In the genomic region with DNA sequence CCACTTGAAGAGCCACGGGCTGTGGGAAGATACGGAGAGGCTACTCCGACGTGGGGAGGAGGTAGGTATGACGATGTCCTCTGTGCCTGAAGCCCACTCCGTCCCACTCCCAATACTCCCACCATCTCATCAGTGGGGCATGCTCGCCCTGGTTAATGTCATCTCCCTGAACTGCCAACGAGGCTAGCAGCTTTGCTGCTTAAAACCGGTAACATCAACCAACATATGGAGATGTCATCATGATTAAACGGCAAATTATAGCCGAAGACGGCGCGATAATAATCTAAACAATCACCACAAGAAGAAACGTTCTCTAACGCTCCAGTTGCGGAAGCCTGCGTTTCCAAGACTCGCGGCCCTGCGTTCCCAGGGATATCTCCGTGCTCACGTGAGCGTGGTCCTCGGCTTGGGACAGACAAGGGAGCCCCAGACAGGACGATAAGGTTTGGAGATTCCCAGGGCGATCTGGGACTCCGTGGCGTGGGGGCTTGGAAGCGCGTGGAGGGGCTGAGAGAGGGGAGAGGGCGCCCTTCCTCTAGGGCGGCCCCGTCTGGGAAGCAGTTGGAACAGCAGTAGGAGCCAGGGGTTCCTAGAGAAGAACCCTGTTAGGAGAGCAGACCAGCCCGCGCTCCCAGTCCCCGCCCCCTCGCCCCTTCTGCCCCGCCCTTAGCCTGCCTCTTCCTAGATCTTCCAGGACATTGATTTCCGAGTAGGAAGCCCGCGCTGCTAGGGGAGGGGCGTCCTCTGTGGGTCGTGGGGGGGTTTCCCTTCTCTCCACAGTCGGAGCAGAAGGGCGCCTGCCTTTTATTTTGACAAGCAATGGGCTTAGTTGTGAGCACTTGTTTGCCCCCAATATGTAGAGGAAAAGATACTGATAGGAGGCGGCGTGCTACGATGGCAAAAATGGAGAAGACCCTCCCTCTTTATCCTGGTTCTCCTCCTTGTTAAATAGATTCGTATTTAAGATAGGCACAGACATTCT, we compare ENCODE assay signal across 8 cellular contexts. TPM values are rescaled to one million over a fixed set of nuclear protein-coding genes. Genes with fewer than 3 reads are reported as not detected.
A peak's percentile ranks its signal among the peaks of the same experiment; 100 is the strongest.
DNase-seq lines count a peak whose midpoint lies in the region; ATAC-seq and TF ChIP-seq lines count a peak whose summit lies in the region.

No MANE protein-coding gene starts in this region.

- H2AFZ ChIP-seq in ACC112 (ENCODE audit: low read length, unreplicated experiment) = peak overlapping the region; percentile 97

- H3K4me1 ChIP-seq in ACC112 (ENCODE audit: control insufficient read depth, insufficient read depth, low read length, unreplicated experiment) (no peaks in the 10 kb centered on the region), lower lobe of right lung (peaks cover 34% of the 10 kb centered on the region), thymus (ENCODE audit: control insufficient read depth, insufficient read depth, low read length) (peaks cover 9% of the 10 kb centered on the region)

- H3K79me2 ChIP-seq in ACC112 (ENCODE audit: control insufficient read depth, insufficient read depth, low read length, unreplicated experiment) = no peaks in the 10 kb centered on the region

- H3K9me3 ChIP-seq in lower lobe of right lung = no peaks in the 10 kb centered on the region
- no peaks in the 10 kb centered on the region for H3K9me3 ChIP-seq in thymus (ENCODE audit: control insufficient read depth)

- H3K4me3 ChIP-seq in ACC112 (ENCODE audit: low read depth, low read length) = peak overlapping the region; percentile 96
- H3K4me3 ChIP-seq in GM12875 (ENCODE audit: low read depth, low read length) = peak overlapping the region; percentile 35
- H3K4me3 ChIP-seq in lower lobe of right lung = peak overlapping the region; percentile 59
- H3K4me3 ChIP-seq in thymus (ENCODE audit: low read length) = peak overlapping the region; percentile 55

- peak; percentile 52 to 78 for ATAC-seq in lower lobe of right lung

- DNase-seq in RPMI7951 (ENCODE audit: low read depth) (peak; percentile 79), dermis blood vessel endothelial cell (peak; percentile 88), lower lobe of right lung (peak; percentile 75), GM19238 (ENCODE audit: insufficient read length, low spot score) (no peak), middle frontal gyrus (ENCODE audit: extremely low spot score, low spot score) (no peak)

- H3K36me3 ChIP-seq in ACC112 (ENCODE audit: insufficient read depth, low read length) (no peaks in the 10 kb centered on the region), lower lobe of right lung (no peaks in the 10 kb centered on the region), thymus (ENCODE audit: control insufficient read depth, insufficient read depth) (no peaks in the 10 kb centered on the region)

- H3K27ac ChIP-seq in ACC112 (ENCODE audit: low read depth, low read length) (no peak overlapping the region), lower lobe of right lung (peak overlapping the region; percentile 76), thymus (ENCODE audit: low read depth) (no peak overlapping the region)

- H3K27me3 ChIP-seq in ACC112 (ENCODE audit: insufficient read depth, low read length) = peaks cover 91% of the 10 kb centered on the region
- peaks cover 88% of the 10 kb centered on the region for H3K27me3 ChIP-seq in lower lobe of right lung (ENCODE audit: low read depth)
- H3K27me3 ChIP-seq in thymus (ENCODE audit: control insufficient read depth, insufficient read depth) = peaks cover 76% of the 10 kb centered on the region

- TF ChIP-seq CTCF in GM12875 (IDR thresholded peaks at IDR 0.05; ENCODE audit: borderline replicate concordance, insufficient read depth, low read depth, low read length) (no peak), lower lobe of right lung (IDR thresholded peaks at IDR 0.05) (peak; percentile 29)

- 8% methylated on average over 50 of the region's 50 CpGs for WGBS in thymus

- intact Hi-C loops in lower lobe of right lung (cut with DNase I) = no loop called here

RNA-seq across cellular contexts. Expression of a gene that starts 10.7 kb away (rescaled TPM):
- 26.8 and 32.8 TPM in 2 replicates for total RNA-seq in RPMI7951 (2014; rRNA removed; shearing (Covaris generic))
- total RNA-seq in dermis blood vessel endothelial cell = 43.4 and 56.3 TPM in 2 replicates
- 15.0 TPM for total RNA-seq in lower lobe of right lung
- polyA plus RNA-seq in thymus = 7.4 TPM

Comparison
In these comparisons a context has a peak if more than half of its experiments do, and no peak if none do; other contexts are left out.
1. H3K4me3 ChIP-seq: peak in every context shown above with its lines; median percentile 96 in ACC112; 59 in lower lobe of right lung; 55 in thymus; 35 in GM12875.
2. DNase-seq: peak in RPMI7951 (single experiment), dermis blood vessel endothelial cell (single experiment) and lower lobe of right lung (single experiment); none in GM19238 (single experiment) and middle frontal gyrus (single experiment).